1 cellular context compared by ENCODE assay signal in genomic region chr15:96462768-96463167, GRCh38.
TF ChIP-seq lines count a peak whose summit lies in the region.

No MANE protein-coding gene starts in this region.

TF ChIP-seq in HCT116, 20 proteins besides CTCF, POLR2A, EP300 and RAD21 (continued from another document):
- TF ChIP-seq REST (IDR thresholded peaks at IDR 0.05; ENCODE audit: low read depth) (no peak), MAX (IDR thresholded peaks at IDR 0.05) (no peak), ZFX (IDR thresholded peaks at IDR 0.05) (no peak), SP1 (IDR thresholded peaks at IDR 0.05; ENCODE audit: low read depth) (no peak)
